1 cellular context compared by ENCODE assay signal in the genomic region with DNA sequence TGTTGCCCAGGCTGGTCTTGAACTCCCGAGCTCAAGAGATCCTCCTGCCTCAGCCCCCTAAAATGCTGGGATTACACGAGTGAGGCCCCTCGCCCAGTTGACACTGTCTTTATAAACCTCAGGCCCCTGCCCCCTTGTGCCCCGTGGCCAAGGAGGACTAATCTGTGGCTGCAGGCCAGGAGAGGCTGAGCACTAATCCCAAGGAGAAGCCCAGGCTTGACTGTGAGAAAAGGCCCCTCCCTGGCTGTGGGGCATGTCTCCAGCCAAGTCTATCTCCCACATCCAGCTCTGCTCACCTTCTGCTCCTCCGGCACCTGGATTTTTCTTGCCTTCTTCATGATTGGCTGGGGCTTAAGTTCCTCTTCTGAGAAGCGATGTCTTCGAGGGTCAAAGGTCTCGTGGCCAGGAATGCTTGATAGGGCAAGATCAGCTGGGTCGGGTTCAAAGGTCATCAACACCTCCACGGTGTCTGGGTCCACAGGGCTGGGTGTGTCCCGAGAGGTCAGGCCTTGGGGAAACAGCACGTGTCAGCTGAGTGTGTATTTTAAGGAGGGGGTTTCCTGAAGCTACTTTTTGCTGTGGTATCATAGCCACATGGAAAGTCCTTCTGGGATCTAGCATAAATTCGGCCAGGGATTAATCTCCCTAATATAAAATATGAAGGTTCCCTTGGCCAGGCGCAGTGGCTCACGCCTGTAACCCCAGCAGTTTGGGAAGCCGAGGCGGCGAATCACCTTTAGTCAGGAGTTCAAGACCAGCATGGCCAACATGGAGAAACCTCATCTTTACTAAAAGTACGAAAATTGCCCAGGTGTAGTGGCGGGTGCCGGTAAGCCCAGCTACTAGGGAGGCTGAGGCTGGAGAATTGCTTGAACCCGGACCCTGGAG.
TF ChIP-seq lines count a peak whose summit lies in the region.

No MANE protein-coding gene starts in this region.

TF ChIP-seq in K562, 482 proteins besides CTCF, POLR2A, EP300 and RAD21 (continued from another document and continues in another):
- TF ChIP-seq, protein P1, sequence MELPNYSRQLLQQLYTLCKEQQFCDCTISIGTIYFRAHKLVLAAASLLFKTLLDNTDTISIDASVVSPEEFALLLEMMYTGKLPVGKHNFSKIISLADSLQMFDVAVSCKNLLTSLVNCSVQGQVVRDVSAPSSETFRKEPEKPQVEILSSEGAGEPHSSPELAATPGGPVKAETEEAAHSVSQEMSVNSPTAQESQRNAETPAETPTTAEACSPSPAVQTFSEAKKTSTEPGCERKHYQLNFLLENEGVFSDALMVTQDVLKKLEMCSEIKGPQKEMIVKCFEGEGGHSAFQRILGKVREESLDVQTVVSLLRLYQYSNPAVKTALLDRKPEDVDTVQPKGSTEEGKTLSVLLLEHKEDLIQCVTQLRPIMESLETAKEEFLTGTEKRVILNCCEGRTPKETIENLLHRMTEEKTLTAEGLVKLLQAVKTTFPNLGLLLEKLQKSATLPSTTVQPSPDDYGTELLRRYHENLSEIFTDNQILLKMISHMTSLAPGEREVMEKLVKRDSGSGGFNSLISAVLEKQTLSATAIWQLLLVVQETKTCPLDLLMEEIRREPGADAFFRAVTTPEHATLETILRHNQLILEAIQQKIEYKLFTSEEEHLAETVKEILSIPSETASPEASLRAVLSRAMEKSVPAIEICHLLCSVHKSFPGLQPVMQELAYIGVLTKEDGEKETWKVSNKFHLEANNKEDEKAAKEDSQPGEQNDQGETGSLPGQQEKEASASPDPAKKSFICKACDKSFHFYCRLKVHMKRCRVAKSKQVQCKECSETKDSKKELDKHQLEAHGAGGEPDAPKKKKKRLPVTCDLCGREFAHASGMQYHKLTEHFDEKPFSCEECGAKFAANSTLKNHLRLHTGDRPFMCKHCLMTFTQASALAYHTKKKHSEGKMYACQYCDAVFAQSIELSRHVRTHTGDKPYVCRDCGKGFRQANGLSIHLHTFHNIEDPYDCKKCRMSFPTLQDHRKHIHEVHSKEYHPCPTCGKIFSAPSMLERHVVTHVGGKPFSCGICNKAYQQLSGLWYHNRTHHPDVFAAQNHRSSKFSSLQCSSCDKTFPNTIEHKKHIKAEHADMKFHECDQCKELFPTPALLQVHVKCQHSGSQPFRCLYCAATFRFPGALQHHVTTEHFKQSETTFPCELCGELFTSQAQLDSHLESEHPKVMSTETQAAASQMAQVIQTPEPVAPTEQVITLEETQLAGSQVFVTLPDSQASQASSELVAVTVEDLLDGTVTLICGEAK (IDR thresholded peaks at IDR 0.05), result no peak
- TF ChIP-seq, protein P1 (CRISPR knock-in tag; IDR thresholded peaks at IDR 0.05), result no peak
- TF ChIP-seq, protein P2, sequence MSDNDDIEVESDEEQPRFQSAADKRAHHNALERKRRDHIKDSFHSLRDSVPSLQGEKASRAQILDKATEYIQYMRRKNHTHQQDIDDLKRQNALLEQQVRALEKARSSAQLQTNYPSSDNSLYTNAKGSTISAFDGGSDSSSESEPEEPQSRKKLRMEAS (CRISPR knock-in tag; IDR thresholded peaks at IDR 0.05), result 0 out of 2 replicates have a peak, but pooled peaks have one; percentile 53
- TF ChIP-seq, protein P3, sequence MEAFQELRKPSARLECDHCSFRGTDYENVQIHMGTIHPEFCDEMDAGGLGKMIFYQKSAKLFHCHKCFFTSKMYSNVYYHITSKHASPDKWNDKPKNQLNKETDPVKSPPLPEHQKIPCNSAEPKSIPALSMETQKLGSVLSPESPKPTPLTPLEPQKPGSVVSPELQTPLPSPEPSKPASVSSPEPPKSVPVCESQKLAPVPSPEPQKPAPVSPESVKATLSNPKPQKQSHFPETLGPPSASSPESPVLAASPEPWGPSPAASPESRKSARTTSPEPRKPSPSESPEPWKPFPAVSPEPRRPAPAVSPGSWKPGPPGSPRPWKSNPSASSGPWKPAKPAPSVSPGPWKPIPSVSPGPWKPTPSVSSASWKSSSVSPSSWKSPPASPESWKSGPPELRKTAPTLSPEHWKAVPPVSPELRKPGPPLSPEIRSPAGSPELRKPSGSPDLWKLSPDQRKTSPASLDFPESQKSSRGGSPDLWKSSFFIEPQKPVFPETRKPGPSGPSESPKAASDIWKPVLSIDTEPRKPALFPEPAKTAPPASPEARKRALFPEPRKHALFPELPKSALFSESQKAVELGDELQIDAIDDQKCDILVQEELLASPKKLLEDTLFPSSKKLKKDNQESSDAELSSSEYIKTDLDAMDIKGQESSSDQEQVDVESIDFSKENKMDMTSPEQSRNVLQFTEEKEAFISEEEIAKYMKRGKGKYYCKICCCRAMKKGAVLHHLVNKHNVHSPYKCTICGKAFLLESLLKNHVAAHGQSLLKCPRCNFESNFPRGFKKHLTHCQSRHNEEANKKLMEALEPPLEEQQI (IDR thresholded peaks at IDR 0.05), result no peak
- TF ChIP-seq SIN3A (IDR thresholded peaks at IDR 0.05; ENCODE audit: borderline replicate concordance in 2 of 2, control insufficient read depth in 1 of 2, low read depth in 2 of 2, low read length in 2 of 2) (peak in 1 of 2 experiments; percentile 38; a peak in 1 of 4 replicates), MYNN (IDR thresholded peaks at IDR 0.05) (no peak), MYNN (CRISPR knock-in tag; IDR thresholded peaks at IDR 0.05) (no peak), ZBTB7A (IDR thresholded peaks at IDR 0.05; ENCODE audit: borderline replicate concordance, control insufficient read depth, low read depth, low read length) (no peak), ZNF224 (CRISPR knock-in tag; IDR thresholded peaks at IDR 0.05) (no peak), NR3C1 (CRISPR knock-in tag; IDR thresholded peaks at IDR 0.05) (no peak), GTF2F1 (IDR thresholded peaks at IDR 0.05; ENCODE audit: low read depth, low read length) (no peak), JUN (IDR thresholded peaks at IDR 0.05; ENCODE audit: borderline replicate concordance, low read depth, low read length) (no peak), JUN (CRISPR knock-in tag; IDR thresholded peaks at IDR 0.05; ENCODE audit: borderline replicate concordance) (no peak), TEAD1 (CRISPR knock-in tag; IDR thresholded peaks at IDR 0.05) (peak; percentile 36 to 80; a peak in 2 of 4 replicates), ZNF143 (CRISPR knock-in tag; IDR thresholded peaks at IDR 0.05) (no peak), TEAD4 (IDR thresholded peaks at IDR 0.05; ENCODE audit: low read length) (peak; percentile 75), TEAD4 (CRISPR knock-in tag; IDR thresholded peaks at IDR 0.05; ENCODE audit: borderline replicate concordance) (no peak)
- TF ChIP-seq, protein P4, sequence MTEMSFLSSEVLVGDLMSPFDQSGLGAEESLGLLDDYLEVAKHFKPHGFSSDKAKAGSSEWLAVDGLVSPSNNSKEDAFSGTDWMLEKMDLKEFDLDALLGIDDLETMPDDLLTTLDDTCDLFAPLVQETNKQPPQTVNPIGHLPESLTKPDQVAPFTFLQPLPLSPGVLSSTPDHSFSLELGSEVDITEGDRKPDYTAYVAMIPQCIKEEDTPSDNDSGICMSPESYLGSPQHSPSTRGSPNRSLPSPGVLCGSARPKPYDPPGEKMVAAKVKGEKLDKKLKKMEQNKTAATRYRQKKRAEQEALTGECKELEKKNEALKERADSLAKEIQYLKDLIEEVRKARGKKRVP (CRISPR knock-in tag; IDR thresholded peaks at IDR 0.05), result no peak
- TF ChIP-seq, protein P5, sequence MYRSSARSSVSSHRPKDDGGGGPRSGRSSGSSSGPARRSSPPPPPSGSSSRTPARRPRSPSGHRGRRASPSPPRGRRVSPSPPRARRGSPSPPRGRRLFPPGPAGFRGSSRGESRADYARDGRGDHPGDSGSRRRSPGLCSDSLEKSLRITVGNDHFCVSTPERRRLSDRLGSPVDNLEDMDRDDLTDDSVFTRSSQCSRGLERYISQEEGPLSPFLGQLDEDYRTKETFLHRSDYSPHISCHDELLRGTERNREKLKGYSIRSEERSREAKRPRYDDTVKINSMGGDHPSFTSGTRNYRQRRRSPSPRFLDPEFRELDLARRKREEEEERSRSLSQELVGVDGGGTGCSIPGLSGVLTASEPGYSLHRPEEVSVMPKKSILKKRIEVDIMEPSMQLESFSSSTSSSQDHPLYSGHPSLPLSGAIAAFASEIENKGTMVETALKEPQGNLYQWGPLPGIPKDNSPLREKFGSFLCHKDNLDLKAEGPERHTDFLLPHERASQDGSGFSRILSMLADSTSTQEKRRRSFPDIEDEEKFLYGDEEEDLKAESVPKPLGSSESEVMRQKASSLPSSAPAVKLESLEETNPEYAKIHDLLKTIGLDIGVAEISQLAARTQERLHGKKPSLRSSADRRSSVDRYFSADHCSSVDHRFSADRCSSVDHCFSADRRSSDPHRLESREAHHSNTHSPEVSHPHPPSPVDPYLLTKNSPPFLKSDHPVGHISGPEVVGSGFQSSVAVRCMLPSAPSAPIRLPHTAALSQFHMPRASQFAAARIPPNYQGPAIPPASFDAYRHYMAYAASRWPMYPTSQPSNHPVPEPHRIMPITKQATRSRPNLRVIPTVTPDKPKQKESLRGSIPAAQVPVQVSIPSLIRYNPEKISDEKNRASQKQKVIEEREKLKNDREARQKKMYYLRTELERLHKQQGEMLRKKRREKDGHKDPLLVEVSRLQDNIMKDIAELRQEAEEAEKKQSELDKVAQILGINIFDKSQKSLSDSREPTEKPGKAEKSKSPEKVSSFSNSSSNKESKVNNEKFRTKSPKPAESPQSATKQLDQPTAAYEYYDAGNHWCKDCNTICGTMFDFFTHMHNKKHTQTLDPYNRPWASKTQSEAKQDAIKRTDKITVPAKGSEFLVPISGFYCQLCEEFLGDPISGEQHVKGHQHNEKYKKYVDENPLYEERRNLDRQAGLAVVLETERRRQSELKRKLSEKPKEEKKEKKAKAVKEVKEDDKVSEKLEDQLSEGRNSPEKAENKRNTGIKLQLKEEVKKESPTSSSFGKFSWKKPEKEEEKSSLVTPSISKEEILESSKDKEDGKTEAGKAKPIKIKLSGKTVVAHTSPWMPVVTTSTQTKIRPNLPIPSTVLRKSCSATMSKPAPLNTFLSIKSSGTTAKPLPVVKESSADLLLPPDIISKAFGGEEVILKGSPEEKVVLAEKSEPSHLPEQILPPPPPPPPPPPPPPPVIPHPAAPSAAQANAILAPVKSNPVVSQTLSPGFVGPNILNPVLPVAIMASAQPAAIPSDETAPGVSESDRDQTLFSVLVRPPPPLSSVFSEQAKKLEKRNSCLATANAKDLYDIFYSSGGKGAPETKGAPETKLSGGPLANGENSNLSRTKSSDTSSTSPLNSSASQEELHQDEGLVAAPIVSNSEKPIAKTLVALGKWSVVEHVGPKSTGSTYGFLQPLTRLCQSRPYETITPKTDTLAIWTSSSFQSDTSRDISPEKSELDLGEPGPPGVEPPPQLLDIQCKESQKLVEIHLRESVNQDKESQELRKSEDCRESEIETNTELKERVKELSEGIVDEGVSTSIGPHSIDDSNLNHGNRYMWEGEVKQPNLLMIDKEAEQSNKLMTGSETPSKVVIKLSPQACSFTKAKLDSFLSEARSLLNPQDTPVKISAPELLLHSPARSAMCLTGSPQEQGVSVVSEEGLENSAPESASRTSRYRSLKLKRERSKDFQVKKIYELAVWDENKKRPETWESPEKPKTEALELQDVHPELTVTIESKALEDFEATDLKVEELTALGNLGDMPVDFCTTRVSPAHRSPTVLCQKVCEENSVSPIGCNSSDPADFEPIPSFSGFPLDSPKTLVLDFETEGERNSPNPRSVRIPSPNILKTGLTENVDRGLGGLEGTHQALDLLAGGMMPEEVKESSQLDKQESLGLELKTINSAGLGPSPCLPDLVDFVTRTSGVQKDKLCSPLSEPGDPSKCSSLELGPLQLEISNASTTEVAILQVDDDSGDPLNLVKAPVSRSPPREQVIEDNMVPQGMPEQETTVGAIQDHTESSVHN (IDR thresholded peaks at IDR 0.05; ENCODE audit: borderline replicate concordance in 1 of 2, low read depth in 1 of 2), result peak in 1 of 2 experiments; percentile 51; a peak in 1 of 4 replicates
- TF ChIP-seq, protein P6, sequence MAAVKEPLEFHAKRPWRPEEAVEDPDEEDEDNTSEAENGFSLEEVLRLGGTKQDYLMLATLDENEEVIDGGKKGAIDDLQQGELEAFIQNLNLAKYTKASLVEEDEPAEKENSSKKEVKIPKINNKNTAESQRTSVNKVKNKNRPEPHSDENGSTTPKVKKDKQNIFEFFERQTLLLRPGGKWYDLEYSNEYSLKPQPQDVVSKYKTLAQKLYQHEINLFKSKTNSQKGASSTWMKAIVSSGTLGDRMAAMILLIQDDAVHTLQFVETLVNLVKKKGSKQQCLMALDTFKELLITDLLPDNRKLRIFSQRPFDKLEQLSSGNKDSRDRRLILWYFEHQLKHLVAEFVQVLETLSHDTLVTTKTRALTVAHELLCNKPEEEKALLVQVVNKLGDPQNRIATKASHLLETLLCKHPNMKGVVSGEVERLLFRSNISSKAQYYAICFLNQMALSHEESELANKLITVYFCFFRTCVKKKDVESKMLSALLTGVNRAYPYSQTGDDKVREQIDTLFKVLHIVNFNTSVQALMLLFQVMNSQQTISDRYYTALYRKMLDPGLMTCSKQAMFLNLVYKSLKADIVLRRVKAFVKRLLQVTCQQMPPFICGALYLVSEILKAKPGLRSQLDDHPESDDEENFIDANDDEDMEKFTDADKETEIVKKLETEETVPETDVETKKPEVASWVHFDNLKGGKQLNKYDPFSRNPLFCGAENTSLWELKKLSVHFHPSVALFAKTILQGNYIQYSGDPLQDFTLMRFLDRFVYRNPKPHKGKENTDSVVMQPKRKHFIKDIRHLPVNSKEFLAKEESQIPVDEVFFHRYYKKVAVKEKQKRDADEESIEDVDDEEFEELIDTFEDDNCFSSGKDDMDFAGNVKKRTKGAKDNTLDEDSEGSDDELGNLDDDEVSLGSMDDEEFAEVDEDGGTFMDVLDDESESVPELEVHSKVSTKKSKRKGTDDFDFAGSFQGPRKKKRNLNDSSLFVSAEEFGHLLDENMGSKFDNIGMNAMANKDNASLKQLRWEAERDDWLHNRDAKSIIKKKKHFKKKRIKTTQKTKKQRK (IDR thresholded peaks at IDR 0.05; ENCODE audit: borderline replicate concordance, low read depth, low read length), result no peak
